8 cellular contexts compared by ENCODE assay signal in genomic region chr5:68288756-68289134, GRCh38.
DNase-seq lines count a peak whose midpoint lies in the region; ATAC-seq and TF ChIP-seq lines count a peak whose summit lies in the region.

No MANE protein-coding gene starts in this region.

- DNase-seq in C1 segment of cervical spinal cord (lab: John Stamatoyannopoulos, UW) (peak in 10 of 14 donors; percentile 10 to 69 (median 54)), breast epithelium (ENCODE audit: low spot score in 2 of 2) (no peak), left lung (peak; percentile 28 to 32), testis (peak; percentile 44), OCI-M1 (lab: John Stamatoyannopoulos, UW) (no peak), AG08396 (ENCODE audit: low spot score) (no peak)

- no peak for TF ChIP-seq POLR2A in breast epithelium (IDR thresholded peaks at IDR 0.05)
- no peak for TF ChIP-seq POLR2A in testis (IDR thresholded peaks at IDR 0.05)

- H3K36me3 ChIP-seq in breast epithelium (no peaks in the 10 kb centered on the region), left lung (peaks cover 0 to 35% of the 10 kb centered on the region in 2 donors), testis (ENCODE audit: low read depth, missing control alignments) (no peaks in the 10 kb centered on the region)

- H3K4me3 ChIP-seq in breast epithelium (peak overlapping the region; percentile 38 to 73 (median 60)), left lung (peak overlapping the region; percentile 43 to 48), testis (peak overlapping the region; percentile 46 to 59)

- TF ChIP-seq CTCF in breast epithelium (IDR thresholded peaks at IDR 0.05) = no peak
- no peak for TF ChIP-seq CTCF in left lung (IDR thresholded peaks at IDR 0.05)
- TF ChIP-seq CTCF in testis (IDR thresholded peaks at IDR 0.05) = no peak

- H3K27me3 Mint-ChIP-seq in IgD-negative memory B cell = no peaks in the 10 kb centered on the region

- H3K27ac ChIP-seq in breast epithelium (peak overlapping the region; percentile 90 to 94), left lung (peak overlapping the region; percentile 83 to 93), testis (peak overlapping the region; percentile 42 to 83)

- H3K9me3 ChIP-seq in breast epithelium (no peaks in the 10 kb centered on the region), left lung (no peaks in the 10 kb centered on the region), testis (no peaks in the 10 kb centered on the region)

- peak; percentile 2 for ATAC-seq in GM19463 (IDR thresholded peaks at IDR 0.05; ENCODE audit: unreplicated experiment)
- ATAC-seq in left lung = peak; percentile 24

- H3K36me3 Mint-ChIP-seq in IgD-negative memory B cell = peaks cover 1% of the 10 kb centered on the region

- intact Hi-C loops in breast epithelium (cut with DNase I; ENCODE audit: low total_unique reads) = no loop called here
- intact Hi-C loops in left lung (cut with DNase I) = loop anchor here in 1 of 2 donors (5.0 kb wide), 1 partner anchor 174 kb away; no protein-coding TSS in a partner anchor
- intact Hi-C loops in testis (cut with DNase I; ENCODE audit: low total_unique reads) = no loop called here

- peak overlapping the region; percentile 33 to 90 (median 70) for H3K27ac Mint-ChIP-seq in IgD-negative memory B cell

- H3K4me1 ChIP-seq in breast epithelium (peaks cover 6 to 38% of the 10 kb centered on the region in 2 donors), left lung (peaks cover 31 to 89% of the 10 kb centered on the region in 2 donors), testis (peaks cover 49% of the 10 kb centered on the region)

- H3K4me1 Mint-ChIP-seq in IgD-negative memory B cell = peaks cover 21 to 44% (median 35%) of the 10 kb centered on the region in 3 donors

- H3K9me3 Mint-ChIP-seq in IgD-negative memory B cell = no peaks in the 10 kb centered on the region

- WGBS in testis, 2 donors = 6 to 12% methylated on average over 9 of the region's 9 CpGs

- H3K27me3 ChIP-seq in breast epithelium = no peaks in the 10 kb centered on the region
- H3K27me3 ChIP-seq in left lung = no peaks in the 10 kb centered on the region
- no peaks in the 10 kb centered on the region for H3K27me3 ChIP-seq in testis

- H3K4me3 Mint-ChIP-seq in IgD-negative memory B cell = peak overlapping the region; percentile 88 to 97 (median 94)

Comparison
In these comparisons a context has a peak if more than half of its experiments do, and no peak if none do; other contexts are left out.
1. DNase-seq: peak in C1 segment of cervical spinal cord (10 of 14), left lung (2 of 2) and testis (single experiment); none in breast epithelium (0 of 2), OCI-M1 (single experiment) and AG08396 (single experiment).
2. Peak in every context shown above with its lines, with median percentiles within 50 percentile points of each other: H3K27ac ChIP-seq and H3K4me3 ChIP-seq.